ENCODE assay signal across 10 cellular contexts in genomic region chr22:19579880-19580279, GRCh38. TPM values are rescaled to one million over a fixed set of nuclear protein-coding genes. Genes with fewer than 3 reads are reported as not detected.
A peak's percentile ranks its signal among the peaks of the same experiment; 100 is the strongest.
DNase-seq lines count a peak whose midpoint lies in the region; ATAC-seq, FAIRE-seq and TF ChIP-seq lines count a peak whose summit lies in the region.
"Had no signal": no experiment of that assay in that cellular context is flagged by ENCODE, and none has a peak within 500 bp of the region (broad histone marks: within the 10 kb centered on the region; RNA-seq: fewer than 3 reads in every experiment).

No MANE protein-coding gene starts in this region.

- no peaks in the 10 kb centered on the region for H3K27me3 Mint-ChIP-seq in activated CD4-positive, alpha-beta T cell treated with anti-CD3 and anti-CD28 coated beads, Interleukin-2, amount 10 ng/mL, durations not matched to agents 7 days and 5 days

- H3K27ac Mint-ChIP-seq in activated CD4-positive, alpha-beta T cell treated with anti-CD3 and anti-CD28 coated beads, Interleukin-2, amount 10 ng/mL, durations not matched to agents 7 days and 5 days: peak overlapping the region; percentile 90

- WGBS in gastroesophageal sphincter (ENCODE audit: low coverage in 1 of 2), 2 donors: 43 to 49% methylated on average over 11 to 12 of the region's 12 CpGs

- H3K4me1 ChIP-seq in SJCRH30 (peaks cover 9% of the 10 kb centered on the region), gastroesophageal sphincter (no peaks in the 10 kb centered on the region)
- H3K4me1 ChIP-seq: vagina had no signal

- H3K9me3 Mint-ChIP-seq in activated CD4-positive, alpha-beta T cell treated with anti-CD3 and anti-CD28 coated beads, Interleukin-2, amount 10 ng/mL, durations not matched to agents 7 days and 5 days: no peaks in the 10 kb centered on the region

- H3K9me3 ChIP-seq in SJCRH30 (replicated peaks) (no peaks in the 10 kb centered on the region), gastroesophageal sphincter (no peaks in the 10 kb centered on the region)
- H3K9me3 ChIP-seq: vagina had no signal

- peak; percentile 34 for DNase-seq in activated CD4-positive, alpha-beta T cell treated with anti-CD3 and anti-CD28 coated beads, Interleukin-2, amount 10 ng/mL, durations not matched to agents 7 days and 5 days
- no peak for DNase-seq in activated CD4-positive, alpha-beta T cell treated with anti-CD3 and anti-CD28 coated beads for 1 hour
- peak; percentile 22 to 37 for DNase-seq in SJCRH30
- peak; percentile 20 for DNase-seq in stimulated activated CD4-positive, alpha-beta T cell treated with anti-CD3 and anti-CD28 coated beads, Interleukin-4, amount 100 ng/mL, for 24 hours
- no peak for DNase-seq in H4 (ENCODE audit: low spot score)
- DNase-seq in urothelium cell line (ENCODE audit: low spot score): no peak

- no peak for TF ChIP-seq CTCF in gastroesophageal sphincter (IDR thresholded peaks at IDR 0.05)

- no peaks in the 10 kb centered on the region for H3K27me3 ChIP-seq in SJCRH30
- H3K27me3 ChIP-seq in gastroesophageal sphincter: peaks cover 35% of the 10 kb centered on the region
- H3K27me3 ChIP-seq: vagina had no signal

- POLR2A ChIA-PET in activated CD4-positive, alpha-beta T cell treated with anti-CD3 and anti-CD28 coated beads, Interleukin-2, amount 10 ng/mL, durations not matched to agents 7 days and 5 days (lab: Charles Lee): no interaction called here

- no peak for TF ChIP-seq POLR2A in gastroesophageal sphincter (IDR thresholded peaks at IDR 0.05)

- no peak for TF ChIP-seq EP300 in gastroesophageal sphincter (IDR thresholded peaks at IDR 0.05)

- H3K36me3 ChIP-seq in SJCRH30 (no peaks in the 10 kb centered on the region), gastroesophageal sphincter (no peaks in the 10 kb centered on the region)
- H3K36me3 ChIP-seq: vagina had no signal

- FAIRE-seq in urothelium cell line (lab: Jason Lieb, UNC): no peak
- FAIRE-seq: TTC549 had no signal

- peaks cover 42% of the 10 kb centered on the region for H3K4me1 Mint-ChIP-seq in activated CD4-positive, alpha-beta T cell treated with anti-CD3 and anti-CD28 coated beads, Interleukin-2, amount 10 ng/mL, durations not matched to agents 7 days and 5 days

- ATAC-seq in gastroesophageal sphincter: peak; percentile 68
- ATAC-seq in GM18511 (IDR thresholded peaks at IDR 0.05; ENCODE audit: unreplicated experiment): no peak

- H3K4me3 Mint-ChIP-seq in activated CD4-positive, alpha-beta T cell treated with anti-CD3 and anti-CD28 coated beads, Interleukin-2, amount 10 ng/mL, durations not matched to agents 7 days and 5 days: peak overlapping the region; percentile 25

- no peaks in the 10 kb centered on the region for H3K36me3 Mint-ChIP-seq in activated CD4-positive, alpha-beta T cell treated with anti-CD3 and anti-CD28 coated beads, Interleukin-2, amount 10 ng/mL, durations not matched to agents 7 days and 5 days (ENCODE audit: low read depth)

- H3K4me3 ChIP-seq in SJCRH30 (no peak overlapping the region), gastroesophageal sphincter (no peak overlapping the region)
- H3K4me3 ChIP-seq: vagina had no signal

- no peak overlapping the region for H3K27ac ChIP-seq in SJCRH30
- peak overlapping the region in 1 of 4 donors; percentile 61 for H3K27ac ChIP-seq in gastroesophageal sphincter
- H3K27ac ChIP-seq: vagina had no signal

- CTCF ChIA-PET in activated CD4-positive, alpha-beta T cell treated with anti-CD3 and anti-CD28 coated beads, Interleukin-2, amount 10 ng/mL, durations not matched to agents 7 days and 5 days (lab: Charles Lee): interaction anchor here (0.7 kb wide), 1 partner anchor 14 kb away, joined by 3 read pairs; no protein-coding TSS in a partner anchor

RNA-seq across cellular contexts. Expression of gene CLDN5, which starts 55.7 kb away (rescaled TPM):
- total RNA-seq in activated CD4-positive, alpha-beta T cell treated with anti-CD3 and anti-CD28 coated beads, Interleukin-2, amount 10 ng/mL, durations not matched to agents 7 days and 5 days: under 1 TPM; 0.25 to 0.40 TPM
- total RNA-seq in SJCRH30 (2014; rRNA removed; shearing (Covaris generic)): 0.04 and 0.20 TPM in 2 replicates
- 100 to 1,000 TPM in 2 of 4 donors, 10 to 100 TPM in 2; 29.6 to 149 (median 93.3) TPM for total RNA-seq in gastroesophageal sphincter
- not detected in 2 replicates for total RNA-seq in H4 (2014; rRNA removed; shearing (Covaris generic))

Comparison
In these comparisons a context has a peak if more than half of its experiments do, and no peak if none do; other contexts are left out.
1. DNase-seq: peak in activated CD4-positive, alpha-beta T cell treated with anti-CD3 and anti-CD28 coated beads, Interleukin-2, amount 10 ng/mL, durations not matched to agents 7 days and 5 days (single experiment), SJCRH30 (2 of 2) and stimulated activated CD4-positive, alpha-beta T cell treated with anti-CD3 and anti-CD28 coated beads, Interleukin-4, amount 100 ng/mL, for 24 hours (single experiment); none in activated CD4-positive, alpha-beta T cell treated with anti-CD3 and anti-CD28 coated beads for 1 hour (single experiment), H4 (single experiment) and urothelium cell line (single experiment).
2. RNA of gene CLDN5, which starts 55.7 kb away (total RNA-seq): 29.6 to 149 TPM in gastroesophageal sphincter; 0.25 to 0.40 TPM in activated CD4-positive, alpha-beta T cell treated with anti-CD3 and anti-CD28 coated beads, Interleukin-2, amount 10 ng/mL, durations not matched to agents 7 days and 5 days, 0.04 to 0.20 TPM in SJCRH30 and not detected in H4; every median in the first group is over 10 times any median in the second.